ENCODE assay signal across 20 cellular contexts in genomic region chr12:122999196-122999946, GRCh38.
"Had no signal": no experiment of that assay in that cellular context is flagged by ENCODE, and none has a peak within 500 bp of the region (broad histone marks: within the 10 kb centered on the region; RNA-seq: fewer than 3 reads in every experiment).

No MANE protein-coding gene starts in this region.

- H3K4me1 Mint-ChIP-seq: activated CD4-positive, alpha-beta memory T cell treated with anti-CD3 and anti-CD28 coated beads, Interleukin-2, amount 10 ng/mL, durations not matched to agents 7 days and 5 days; brain; WTC11 had no signal

- H3K4me1 ChIP-seq: lower lobe of right lung, parathyroid adenoma, upper lobe of left lung had no signal

- H3K9me3 Mint-ChIP-seq: activated CD4-positive, alpha-beta memory T cell treated with anti-CD3 and anti-CD28 coated beads, Interleukin-2, amount 10 ng/mL, durations not matched to agents 7 days and 5 days; brain; mesothelial cell of epicardium; T-helper 1 cell treated with Interleukin-12 subunit alpha and Interleukin-12 subunit beta and Interleukin-4 antibody, amounts not matched to agents 30 μg/mL and 1 μg/mL, for 36 hours; WTC11 had no signal

- FAIRE-seq: endothelial cell of umbilical vein, small intestine had no signal

- DNase-seq: activated CD4-positive, alpha-beta memory T cell treated with anti-CD3 and anti-CD28 coated beads, Interleukin-2, amount 10 ng/mL, durations not matched to agents 7 days and 5 days; activated CD4-positive, alpha-beta T cell treated with anti-CD3 and anti-CD28 coated beads for 4 hours; activated effector memory CD4-positive, alpha-beta T cell treated with anti-CD3 and anti-CD28 coated beads, Interleukin-2, amount 50 U/mL, for 16 hours; activated T-cell treated with anti-CD3 and anti-CD28 coated beads, Interleukin-2, amount 50 U/mL, for 48 hours; central memory CD4-positive, alpha-beta T cell; cortex of kidney; effector CD8-positive, alpha-beta T cell; foreskin fibroblast; lower lobe of right lung; small intestine; stimulated activated CD4-positive, alpha-beta T cell treated with anti-CD3 and anti-CD28 coated beads, Interleukin-4, amount 100 ng/mL, for 4 hours; stimulated activated naive CD8-positive, alpha-beta T cell treated with anti-CD3 and anti-CD28 coated beads, Interleukin-15, Interleukin-2, amounts not matched to agents 100 U/mL and 50 U/mL, for 24 hours; upper lobe of left lung had no signal

- H3K4me3 Mint-ChIP-seq: activated CD4-positive, alpha-beta memory T cell treated with anti-CD3 and anti-CD28 coated beads, Interleukin-2, amount 10 ng/mL, durations not matched to agents 7 days and 5 days; activated naive CD8-positive, alpha-beta T cell; brain; mesothelial cell of epicardium; T-helper 1 cell treated with Interleukin-12 subunit alpha and Interleukin-12 subunit beta and Interleukin-4 antibody, amounts not matched to agents 30 μg/mL and 1 μg/mL, for 36 hours; WTC11 had no signal

- H3K27me3 ChIP-seq: upper lobe of left lung had no signal

- H3K36me3 Mint-ChIP-seq: activated naive CD8-positive, alpha-beta T cell; brain; mesothelial cell of epicardium; WTC11 had no signal

- H3K9ac ChIP-seq: parathyroid adenoma had no signal

- H3K27ac Mint-ChIP-seq: activated CD4-positive, alpha-beta memory T cell treated with anti-CD3 and anti-CD28 coated beads, Interleukin-2, amount 10 ng/mL, durations not matched to agents 7 days and 5 days; activated naive CD8-positive, alpha-beta T cell; mesothelial cell of epicardium; T-helper 1 cell treated with Interleukin-12 subunit alpha and Interleukin-12 subunit beta and Interleukin-4 antibody, amounts not matched to agents 30 μg/mL and 1 μg/mL, for 36 hours; WTC11 had no signal

- H3K9me3 ChIP-seq: lower lobe of right lung, upper lobe of left lung had no signal

- H3K4me3 ChIP-seq: lower lobe of right lung, upper lobe of left lung had no signal

- H3K27ac ChIP-seq: lower lobe of right lung, parathyroid adenoma, upper lobe of left lung had no signal

- H3K27me3 Mint-ChIP-seq: activated CD4-positive, alpha-beta memory T cell treated with anti-CD3 and anti-CD28 coated beads, Interleukin-2, amount 10 ng/mL, durations not matched to agents 7 days and 5 days; activated naive CD8-positive, alpha-beta T cell; brain had no signal
